ENCODE assay signal across 1 cellular context in the genomic region with DNA sequence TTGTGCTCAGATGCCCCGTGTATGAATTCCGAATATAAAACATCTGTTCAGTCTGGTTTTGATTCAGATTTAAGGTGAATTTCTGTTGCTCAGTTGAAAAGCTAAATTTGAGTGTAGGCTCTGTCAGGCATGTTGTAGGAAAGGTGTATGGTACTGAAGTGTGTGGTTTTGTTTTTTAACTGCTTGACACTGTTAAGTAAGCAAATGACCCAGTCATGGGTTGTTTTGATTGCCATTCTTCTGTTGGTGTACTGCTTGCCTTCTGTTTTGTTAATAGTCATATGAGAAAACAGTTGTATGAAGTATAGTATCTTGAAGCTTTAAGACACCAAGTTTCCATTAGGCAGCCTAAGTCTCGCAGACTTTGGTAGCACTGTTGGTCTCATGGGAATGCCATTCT.
TF ChIP-seq lines count a peak whose summit lies in the region.

No MANE protein-coding gene starts in this region.

TF ChIP-seq in IMR-90, 13 proteins besides CTCF, POLR2A, EP300 and RAD21:
- no peak for TF ChIP-seq NFE2L2 (IDR thresholded peaks at IDR 0.05; ENCODE audit: low read depth, low read length)
- no peak for TF ChIP-seq MAFK (IDR thresholded peaks at IDR 0.05; ENCODE audit: low read depth, low read length)
- TF ChIP-seq, protein P1, sequence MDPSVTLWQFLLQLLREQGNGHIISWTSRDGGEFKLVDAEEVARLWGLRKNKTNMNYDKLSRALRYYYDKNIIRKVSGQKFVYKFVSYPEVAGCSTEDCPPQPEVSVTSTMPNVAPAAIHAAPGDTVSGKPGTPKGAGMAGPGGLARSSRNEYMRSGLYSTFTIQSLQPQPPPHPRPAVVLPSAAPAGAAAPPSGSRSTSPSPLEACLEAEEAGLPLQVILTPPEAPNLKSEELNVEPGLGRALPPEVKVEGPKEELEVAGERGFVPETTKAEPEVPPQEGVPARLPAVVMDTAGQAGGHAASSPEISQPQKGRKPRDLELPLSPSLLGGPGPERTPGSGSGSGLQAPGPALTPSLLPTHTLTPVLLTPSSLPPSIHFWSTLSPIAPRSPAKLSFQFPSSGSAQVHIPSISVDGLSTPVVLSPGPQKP (IDR thresholded peaks at IDR 0.05; ENCODE audit: borderline replicate concordance, low read depth, low read length): no peak
- no peak for TF ChIP-seq SMC3 (IDR thresholded peaks at IDR 0.05; ENCODE audit: low read depth, low read length)
- TF ChIP-seq, protein P2, sequence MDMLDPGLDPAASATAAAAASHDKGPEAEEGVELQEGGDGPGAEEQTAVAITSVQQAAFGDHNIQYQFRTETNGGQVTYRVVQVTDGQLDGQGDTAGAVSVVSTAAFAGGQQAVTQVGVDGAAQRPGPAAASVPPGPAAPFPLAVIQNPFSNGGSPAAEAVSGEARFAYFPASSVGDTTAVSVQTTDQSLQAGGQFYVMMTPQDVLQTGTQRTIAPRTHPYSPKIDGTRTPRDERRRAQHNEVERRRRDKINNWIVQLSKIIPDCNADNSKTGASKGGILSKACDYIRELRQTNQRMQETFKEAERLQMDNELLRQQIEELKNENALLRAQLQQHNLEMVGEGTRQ (IDR thresholded peaks at IDR 0.05; ENCODE audit: low read depth, low read length): no peak
- TF ChIP-seq BHLHE40 (IDR thresholded peaks at IDR 0.05; ENCODE audit: low read depth, low read length): no peak
- TF ChIP-seq MXI1 (IDR thresholded peaks at IDR 0.05; ENCODE audit: borderline replicate concordance, low read depth, low read length): no peak
- no peak for TF ChIP-seq FOS (IDR thresholded peaks at IDR 0.05; ENCODE audit: low read depth, low read length)
- no peak for TF ChIP-seq MAZ (IDR thresholded peaks at IDR 0.05; ENCODE audit: borderline replicate concordance, low read depth, low read length)
- no peak for TF ChIP-seq CEBPB (IDR thresholded peaks at IDR 0.05; ENCODE audit: low read depth, low read length)
